In the genomic region with DNA sequence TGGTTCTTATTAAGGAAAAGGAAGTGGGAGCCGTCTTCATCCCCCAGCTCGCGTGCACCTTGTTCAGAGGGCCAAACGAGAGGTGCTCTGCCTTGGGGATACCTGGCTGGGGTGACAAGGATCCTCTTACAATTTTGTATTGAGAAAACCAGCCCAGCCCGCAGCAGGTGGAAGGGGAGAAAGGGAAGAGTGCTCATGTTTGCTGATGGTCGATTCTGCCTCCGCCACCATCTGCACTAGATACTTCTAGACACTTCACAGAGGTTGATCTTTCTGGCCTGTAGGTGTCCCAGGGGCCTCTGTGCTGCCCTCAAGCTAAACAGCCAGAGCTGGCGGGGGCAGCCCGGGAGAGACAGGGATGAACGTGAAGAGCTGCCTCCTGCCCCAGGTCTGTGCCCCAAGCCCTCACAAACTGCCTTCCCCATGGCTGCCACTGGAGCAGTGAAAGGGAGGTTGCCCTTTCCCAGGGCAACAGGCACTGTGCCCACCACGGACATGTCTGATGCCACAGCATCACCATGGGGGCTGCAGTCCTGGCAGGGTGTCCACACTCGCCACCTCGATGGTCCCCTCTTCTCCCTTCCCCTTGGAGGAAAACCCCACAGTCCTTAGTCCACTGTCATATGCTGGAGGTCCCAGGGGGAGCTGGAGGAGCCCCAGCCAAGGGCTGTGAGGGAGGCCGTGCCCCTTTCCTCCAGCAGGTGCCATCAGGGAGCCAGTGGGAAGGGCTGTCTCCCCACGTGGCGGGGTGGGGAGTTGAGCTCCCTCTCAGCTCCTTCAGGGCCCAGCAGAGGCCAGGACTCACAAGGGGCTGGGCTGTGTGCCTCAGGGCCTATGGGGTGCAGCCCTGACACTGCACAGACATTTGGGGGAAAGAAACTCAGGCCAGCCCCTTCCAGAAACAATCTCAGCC, we compare ENCODE assay signal across 10 cellular contexts. TPM values are rescaled to one million over a fixed set of nuclear protein-coding genes. Genes with fewer than 3 reads are reported as not detected.
DNase-seq lines count a peak whose midpoint lies in the region; ATAC-seq, FAIRE-seq and TF ChIP-seq lines count a peak whose summit lies in the region.
"Had no signal": no experiment of that assay in that cellular context is flagged by ENCODE, and none has a peak within 500 bp of the region (broad histone marks: within the 10 kb centered on the region; RNA-seq: fewer than 3 reads in every experiment).

No MANE protein-coding gene starts in this region.

- intact Hi-C loops in MCF 10A (cut with micrococcal nuclease) (no loop called here), mammary epithelial cell (cut with micrococcal nuclease) (no loop called here), PC-3 (cut with micrococcal nuclease) (loop anchor here (5.0 kb wide), 1 partner anchor 191 kb away; no protein-coding TSS in a partner anchor), endothelial cell of umbilical vein (cut with micrococcal nuclease) (no loop called here), left colon (cut with DNase I, micrococcal nuclease) (loop anchor here in 1 of 2 donors (10.0 kb wide), 1 partner anchor 188 kb away; no protein-coding TSS in a partner anchor)

- DNase-seq in MCF 10A (ENCODE audit: unreplicated experiment) (peak; percentile 16), mammary epithelial cell (no peak), PC-3 (peak; percentile 29), endothelial cell of umbilical vein (ENCODE audit: low read depth, low spot score) (no peak), type B pancreatic cell (ENCODE audit: extremely low spot score, unreplicated experiment) (no peak), left colon (no peak), NCI-H128 (lab: John Stamatoyannopoulos, UW; ENCODE audit: unreplicated experiment) (no peak), NCI-H2081 treated with DMSO at 0.1 percent for 48 hours (lab: John Stamatoyannopoulos, UW) (no peak)
- DNase-seq: T1000 had no signal

- H3K4me3 ChIP-seq in mammary epithelial cell (replicated peaks in 1 of 3; ENCODE audit: insufficient read depth in 1 of 3, low read depth in 2 of 3, low read length in 3 of 3) (no peak overlapping the region), PC-3 (ENCODE audit: low read length) (no peak overlapping the region), endothelial cell of umbilical vein (replicated peaks in 1 of 3; ENCODE audit: insufficient read depth in 1 of 3, low read depth in 1 of 3, low read length in 3 of 3) (no peak overlapping the region)

- H3K36me3 Mint-ChIP-seq in MCF 10A (ENCODE audit: insufficient read depth, unreplicated experiment) (peaks cover 10% of the 10 kb centered on the region), type B pancreatic cell (no peaks in the 10 kb centered on the region)

- TF ChIP-seq POLR2A in endothelial cell of umbilical vein (IDR thresholded peaks at IDR 0.05; ENCODE audit: low read depth, low read length) = no peak

- POLR2A ChIA-PET in MCF 10A (lab: Yijun Ruan, JAX) (interaction anchor here (0.7 to 0.8 kb wide), 2 partner anchors 21 to 92 kb away, joined by 3 to 4 read pairs; no protein-coding TSS in a partner anchor), PC-3 (lab: Charles Lee; ENCODE audit: unreplicated experiment) (no interaction called here), endothelial cell of umbilical vein (lab: Charles Lee) (interaction anchor here (0.7 kb wide), 1 partner anchor 304 kb away, joined by 3 read pairs; no protein-coding TSS in a partner anchor)

- H3K27me3 Mint-ChIP-seq in MCF 10A (ENCODE audit: insufficient read depth, unreplicated experiment) (no peaks in the 10 kb centered on the region), type B pancreatic cell (no peaks in the 10 kb centered on the region)
- H3K27me3 Mint-ChIP-seq: naive thymus-derived CD8-positive, alpha-beta T cell had no signal

- peak; percentile 25 for TF ChIP-seq CTCF in MCF 10A (IDR thresholded peaks at IDR 0.05; ENCODE audit: unreplicated experiment)
- peak in 1 of 2 donors; percentile 27 for TF ChIP-seq CTCF in mammary epithelial cell (conservative IDR thresholded peaks at IDR 0.05 in 1 of 2, IDR thresholded peaks at IDR 0.05 in 1 of 2; ENCODE audit: extremely low read depth in 1 of 2, insufficient read depth in 1 of 2, low read depth in 1 of 2, low read length in 2 of 2)
- peak; percentile 53 for TF ChIP-seq CTCF in PC-3 (conservative IDR thresholded peaks at IDR 0.05; ENCODE audit: low read depth, low read length)
- peak; percentile 21 to 32 for TF ChIP-seq CTCF in endothelial cell of umbilical vein (IDR thresholded peaks at IDR 0.05; ENCODE audit: extremely low read depth in 1 of 2, insufficient read depth in 1 of 2, low read depth in 1 of 2, low read length in 2 of 2)
- peak; percentile 54 for TF ChIP-seq CTCF in type B pancreatic cell (conservative IDR thresholded peaks at IDR 0.05)

- FAIRE-seq in endothelial cell of umbilical vein (lab: Jason Lieb, UNC) = no peak

- H3K79me2 ChIP-seq in mammary epithelial cell (ENCODE audit: insufficient read depth, low read length) (peaks cover 16% of the 10 kb centered on the region), PC-3 (ENCODE audit: low read length) (no peaks in the 10 kb centered on the region), endothelial cell of umbilical vein (ENCODE audit: control insufficient read depth, insufficient read depth, low read length) (no peaks in the 10 kb centered on the region)

- BruUV-seq in MCF 10A (replicated peaks; lab: Mats Ljungman, UMichigan) (no TSS peak), mammary epithelial cell (replicated peaks; lab: Mats Ljungman, UMichigan) (no TSS peak), PC-3 (replicated peaks; lab: Mats Ljungman, UMichigan) (no TSS peak), endothelial cell of umbilical vein (replicated peaks; lab: Mats Ljungman, UMichigan) (no TSS peak)

- H3K27me3 ChIP-seq in mammary epithelial cell (ENCODE audit: insufficient read depth, low read length) (no peaks in the 10 kb centered on the region), PC-3 (ENCODE audit: low read length) (no peaks in the 10 kb centered on the region), endothelial cell of umbilical vein (ENCODE audit: control insufficient read depth in 2 of 2, insufficient read depth in 2 of 2, low read length in 2 of 2) (no peaks in the 10 kb centered on the region)

- ATAC-seq in PC-3 (peak; percentile 50), left colon (no peak)
- ATAC-seq: naive thymus-derived CD8-positive, alpha-beta T cell had no signal

- no peaks in the 10 kb centered on the region for H3K9me3 Mint-ChIP-seq in MCF 10A (ENCODE audit: unreplicated experiment)
- no peaks in the 10 kb centered on the region for H3K9me3 Mint-ChIP-seq in type B pancreatic cell
- H3K9me3 Mint-ChIP-seq: naive thymus-derived CD8-positive, alpha-beta T cell had no signal

- H4K20me1 ChIP-seq in mammary epithelial cell (ENCODE audit: insufficient read depth, low read length) (no peaks in the 10 kb centered on the region), PC-3 (ENCODE audit: low read length) (no peaks in the 10 kb centered on the region), endothelial cell of umbilical vein (replicated peaks; ENCODE audit: control insufficient read depth, extremely low read depth, insufficient read depth, low read length) (no peaks in the 10 kb centered on the region)

- H3K9me1 ChIP-seq in endothelial cell of umbilical vein (replicated peaks; ENCODE audit: control insufficient read depth, extremely low read depth, insufficient read depth, low read length) = no peaks in the 10 kb centered on the region

- H2AFZ ChIP-seq in mammary epithelial cell (ENCODE audit: low read depth, low read length) (no peak overlapping the region), PC-3 (ENCODE audit: low read length) (no peak overlapping the region), endothelial cell of umbilical vein (ENCODE audit: low read depth, low read length) (no peak overlapping the region)

- peaks cover 12% of the 10 kb centered on the region for H3K36me3 ChIP-seq in mammary epithelial cell (ENCODE audit: insufficient read depth, low read length)
- H3K36me3 ChIP-seq in PC-3 (ENCODE audit: low read depth, low read length) = peaks cover 32% of the 10 kb centered on the region; the same call in 1 of the 2 replicates
- H3K36me3 ChIP-seq in endothelial cell of umbilical vein (ENCODE audit: control insufficient read depth in 2 of 2, extremely low read depth in 1 of 2, insufficient read depth in 2 of 2, low read length in 2 of 2) = peaks cover 16 to 30% of the 10 kb centered on the region in 2 experiments

- CTCF ChIA-PET in MCF 10A (lab: Yijun Ruan, JAX) (interaction anchor here (0.7 to 1.5 kb wide), 5 partner anchors 10 to 210 kb away, joined by 3 to 5 read pairs (median 3); no protein-coding TSS in a partner anchor), mammary epithelial cell (lab: Charles Lee; ENCODE audit: low non-redundant PET) (interaction anchor here (0.5 to 0.6 kb wide), 2 partner anchors 38 to 64 kb away, joined by 3 to 4 read pairs; no protein-coding TSS in a partner anchor), PC-3 (lab: Charles Lee) (interaction anchor here (0.8 to 1.5 kb wide), 3 partner anchors 37 to 52 kb away, joined by 3 to 7 read pairs (median 4); partner anchors contain the start of gene TRAPPC3), endothelial cell of umbilical vein (lab: Charles Lee) (interaction anchor here (0.6 to 13.8 kb wide), 14 partner anchors 8 to 354 kb away, joined by 3 to 233 read pairs (median 3); partner anchors contain the start of genes OSCP1 and TRAPPC3)

- H3K4me1 ChIP-seq in mammary epithelial cell (ENCODE audit: insufficient read depth, low read length) (peaks cover 4% of the 10 kb centered on the region), PC-3 (ENCODE audit: insufficient read depth, low read length) (no peaks in the 10 kb centered on the region), endothelial cell of umbilical vein (ENCODE audit: control insufficient read depth, extremely low read depth, insufficient read depth, low read length) (no peaks in the 10 kb centered on the region)

- H3K4me1 Mint-ChIP-seq in MCF 10A (ENCODE audit: insufficient read depth, unreplicated experiment) = no peaks in the 10 kb centered on the region
- H3K4me1 Mint-ChIP-seq in type B pancreatic cell (ENCODE audit: unreplicated experiment) = peaks cover 5% of the 10 kb centered on the region

- in situ Hi-C loops in mammary epithelial cell (cut with MboI; ENCODE audit: low sequenced_read_pairs in 2 of 2) = loop anchor here in 1 of 2 donors (10.0 kb wide), 1 partner anchor 88 kb away; no protein-coding TSS in a partner anchor

- dilution Hi-C loops in mammary epithelial cell (cut with HindIII; ENCODE audit: low sequenced_read_pairs) (no loop called here), endothelial cell of umbilical vein (cut with MboI; ENCODE audit: extremely low pct_ligation_motif_present, low sequenced_read_pairs) (no loop called here)

- H3K9me2 ChIP-seq in PC-3 (replicated peaks; ENCODE audit: low read length) = no peaks in the 10 kb centered on the region

- H3K4me3 Mint-ChIP-seq in MCF 10A (ENCODE audit: unreplicated experiment) (no peak overlapping the region), type B pancreatic cell (no peak overlapping the region)
- H3K4me3 Mint-ChIP-seq: naive thymus-derived CD8-positive, alpha-beta T cell had no signal

- H3K27ac Mint-ChIP-seq in MCF 10A (ENCODE audit: low read depth, unreplicated experiment) = no peak overlapping the region
- H3K27ac Mint-ChIP-seq in type B pancreatic cell = no peak overlapping the region

- 82% methylated on average over 16 of the region's 16 CpGs for WGBS in mammary epithelial cell (ENCODE audit: low coverage, missing lambda C conversion rate)

- H3K27ac ChIP-seq in mammary epithelial cell (ENCODE audit: insufficient read depth, low read depth, low read length) (no peak overlapping the region), PC-3 (ENCODE audit: low read length) (no peak overlapping the region), endothelial cell of umbilical vein (ENCODE audit: insufficient read depth, low read depth, low read length) (no peak overlapping the region)

- H3K4me2 ChIP-seq in mammary epithelial cell (ENCODE audit: insufficient read depth, low read depth, low read length) (no peak overlapping the region), PC-3 (ENCODE audit: low read length) (no peak overlapping the region), endothelial cell of umbilical vein (ENCODE audit: insufficient read depth, low read length) (no peak overlapping the region)

- H3F3A ChIP-seq in PC-3 (ENCODE audit: low read length, unreplicated experiment) = no peaks in the 10 kb centered on the region

- H3K9ac ChIP-seq in mammary epithelial cell (ENCODE audit: insufficient read depth, low read length) (no peak overlapping the region), PC-3 (ENCODE audit: low read length) (no peak overlapping the region), endothelial cell of umbilical vein (replicated peaks; ENCODE audit: extremely low read depth, insufficient read depth, low read length) (no peak overlapping the region)

- no peaks in the 10 kb centered on the region for H3K9me3 ChIP-seq in mammary epithelial cell (replicated peaks; ENCODE audit: insufficient read depth, low read length)
- H3K9me3 ChIP-seq in PC-3 (ENCODE audit: low read length) = no peaks in the 10 kb centered on the region
- no peaks in the 10 kb centered on the region for H3K9me3 ChIP-seq in endothelial cell of umbilical vein (replicated peaks; ENCODE audit: control insufficient read depth, insufficient read depth, low read length)

RNA-seq across cellular contexts. Expression of gene ADPRS, which starts 8.1 kb away (rescaled TPM):
- total RNA-seq in MCF 10A (2022) (24.8 and 26.4 TPM in 2 replicates), mammary epithelial cell (10 to 100 TPM; 33.7 to 34.3 TPM), PC-3 (2014; rRNA removed) (75.9 and 83.0 TPM in 2 replicates), endothelial cell of umbilical vein (32.9 and 33.9 TPM in 2 replicates), type B pancreatic cell (ENCODE audit: low replicate concordance) (29.5 and 31.9 TPM in 2 replicates), left colon (10 to 100 TPM; 22.2 to 22.3 TPM)
- polyA plus RNA-seq in mammary epithelial cell (50.7 TPM), endothelial cell of umbilical vein (48.1 and 52.8 TPM in 2 replicates)
- polyA minus RNA-seq in mammary epithelial cell (8.3 TPM), endothelial cell of umbilical vein (23.3 and 27.1 TPM in 2 replicates)
- 41.5 and 41.6 TPM in 2 replicates for polyA plus RNA-seq in endothelial cell of umbilical vein (2011; cell fraction: cytosol; rRNA removed)
- 21.3 and 23.2 TPM in 2 replicates for polyA plus RNA-seq in endothelial cell of umbilical vein (2011; cell fraction: nucleus; rRNA removed)
- polyA plus RNA-seq in endothelial cell of umbilical vein (2012) = 23.1 and 23.9 TPM in 2 replicates
- polyA minus RNA-seq in endothelial cell of umbilical vein (2011; cell fraction: cytosol; rRNA and poly(A)+ RNA removed) = 14.5 TPM
- polyA minus RNA-seq in endothelial cell of umbilical vein (2011; cell fraction: nucleus; rRNA and poly(A)+ RNA removed) = 6.2 and 6.6 TPM in 2 replicates

RNA-seq across cellular contexts. Expression of gene TEKT2, which starts 12.9 kb away (rescaled TPM):
- not detected in 2 replicates for total RNA-seq in MCF 10A (2022)
- not detected for total RNA-seq in mammary epithelial cell
- polyA plus RNA-seq in mammary epithelial cell = not detected
- not detected for polyA minus RNA-seq in mammary epithelial cell
- total RNA-seq in PC-3 (2014; rRNA removed) = not detected in 2 replicates
- 0.38 and 0.90 TPM in 2 replicates for total RNA-seq in endothelial cell of umbilical vein
- polyA plus RNA-seq in endothelial cell of umbilical vein = 0.61 and 0.62 TPM in 2 replicates
- 0.14 and 0.23 TPM in 2 replicates for polyA plus RNA-seq in endothelial cell of umbilical vein (2011; cell fraction: cytosol; rRNA removed)
- 1.7 and 3.5 TPM in 2 replicates for polyA plus RNA-seq in endothelial cell of umbilical vein (2011; cell fraction: nucleus; rRNA removed)
- 0.15 and 0.27 TPM in 2 replicates for polyA plus RNA-seq in endothelial cell of umbilical vein (2012)
- polyA minus RNA-seq in endothelial cell of umbilical vein = 0.30 and 0.46 TPM in 2 replicates
- not detected for polyA minus RNA-seq in endothelial cell of umbilical vein (2011; cell fraction: cytosol; rRNA and poly(A)+ RNA removed)
- polyA minus RNA-seq in endothelial cell of umbilical vein (2011; cell fraction: nucleus; rRNA and poly(A)+ RNA removed) = 0.34 and 0.82 TPM in 2 replicates
- 2.1 and 9.6 TPM in 2 replicates for total RNA-seq in type B pancreatic cell (ENCODE audit: low replicate concordance)
- not detected for total RNA-seq in left colon
- total RNA-seq: naive thymus-derived CD8-positive, alpha-beta T cell had no signal
- polyA plus RNA-seq: naive thymus-derived CD8-positive, alpha-beta T cell had no signal

RNA-seq across cellular contexts. Expression of gene COL8A2, which starts 28.3 kb away (rescaled TPM):
- total RNA-seq in MCF 10A (2022) = not detected in 2 replicates
- 10 to 100 TPM in 1 of 2 donors, under 1 TPM in 1; 0.94 to 13.3 TPM for total RNA-seq in mammary epithelial cell
- polyA plus RNA-seq in mammary epithelial cell = 0.28 TPM
- not detected for polyA minus RNA-seq in mammary epithelial cell
- 0.26 and 0.58 TPM in 2 replicates for total RNA-seq in PC-3 (2014; rRNA removed)
- total RNA-seq in endothelial cell of umbilical vein = 0.78 and 1.3 TPM in 2 replicates
- 1.2 and 1.6 TPM in 2 replicates for polyA plus RNA-seq in endothelial cell of umbilical vein
- 0.83 and 0.97 TPM in 2 replicates for polyA plus RNA-seq in endothelial cell of umbilical vein (2011; cell fraction: cytosol; rRNA removed)
- polyA plus RNA-seq in endothelial cell of umbilical vein (2011; cell fraction: nucleus; rRNA removed) = 0.75 and 0.77 TPM in 2 replicates
- 1.4 and 2.9 TPM in 2 replicates for polyA plus RNA-seq in endothelial cell of umbilical vein (2012)
- polyA minus RNA-seq in endothelial cell of umbilical vein = 0.73 and 1.1 TPM in 2 replicates
- not detected for polyA minus RNA-seq in endothelial cell of umbilical vein (2011; cell fraction: cytosol; rRNA and poly(A)+ RNA removed)
- polyA minus RNA-seq in endothelial cell of umbilical vein (2011; cell fraction: nucleus; rRNA and poly(A)+ RNA removed) = 0.19 TPM in 2 replicates
- 0.14 and 2.5 TPM in 2 replicates for total RNA-seq in type B pancreatic cell (ENCODE audit: low replicate concordance)
- total RNA-seq in left colon = 1 to 10 TPM in 1 of 2 donors, under 1 TPM in 1; 0.55 to 1.8 TPM

RNA-seq across cellular contexts. Expression of gene TRAPPC3, which starts 52.5 kb away (rescaled TPM):
- total RNA-seq in MCF 10A (2022) (72.8 and 75.5 TPM in 2 replicates), mammary epithelial cell (10 to 100 TPM; 73.2 to 96.5 TPM), PC-3 (2014; rRNA removed) (119 and 236 TPM in 2 replicates), endothelial cell of umbilical vein (87.7 and 93.4 TPM in 2 replicates), type B pancreatic cell (ENCODE audit: low replicate concordance) (63.4 and 75.6 TPM in 2 replicates), left colon (10 to 100 TPM; 62.4 to 63.0 TPM)
- polyA plus RNA-seq in mammary epithelial cell (107 TPM), endothelial cell of umbilical vein (89.3 and 125 TPM in 2 replicates)
- polyA minus RNA-seq in mammary epithelial cell (41.7 TPM), endothelial cell of umbilical vein (39.8 and 43.5 TPM in 2 replicates)
- 108 and 132 TPM in 2 replicates for polyA plus RNA-seq in endothelial cell of umbilical vein (2011; cell fraction: cytosol; rRNA removed)
- 63.6 and 73.8 TPM in 2 replicates for polyA plus RNA-seq in endothelial cell of umbilical vein (2011; cell fraction: nucleus; rRNA removed)
- polyA plus RNA-seq in endothelial cell of umbilical vein (2012) = 92.2 and 107 TPM in 2 replicates
- polyA minus RNA-seq in endothelial cell of umbilical vein (2011; cell fraction: cytosol; rRNA and poly(A)+ RNA removed) = 44.3 TPM
- 13.5 and 18.9 TPM in 2 replicates for polyA minus RNA-seq in endothelial cell of umbilical vein (2011; cell fraction: nucleus; rRNA and poly(A)+ RNA removed)

RNA-seq across cellular contexts. Expression of gene MAP7D1, which starts 59.2 kb away (rescaled TPM):
- 131 and 170 TPM in 2 replicates for total RNA-seq in MCF 10A (2022)
- total RNA-seq in mammary epithelial cell = 100 to 1,000 TPM in 1 of 2 donors, 10 to 100 TPM in 1; 99.4 to 331 TPM
- 129 TPM for polyA plus RNA-seq in mammary epithelial cell
- polyA minus RNA-seq in mammary epithelial cell = 116 TPM
- total RNA-seq in PC-3 (2014; rRNA removed) = 113 and 160 TPM in 2 replicates
- 193 and 199 TPM in 2 replicates for total RNA-seq in endothelial cell of umbilical vein
- polyA plus RNA-seq in endothelial cell of umbilical vein = 69.7 and 72.8 TPM in 2 replicates
- polyA plus RNA-seq in endothelial cell of umbilical vein (2011; cell fraction: cytosol; rRNA removed) = 83.1 and 87.7 TPM in 2 replicates
- polyA plus RNA-seq in endothelial cell of umbilical vein (2011; cell fraction: nucleus; rRNA removed) = 96.6 and 103 TPM in 2 replicates
- 92.9 and 99.3 TPM in 2 replicates for polyA plus RNA-seq in endothelial cell of umbilical vein (2012)
- polyA minus RNA-seq in endothelial cell of umbilical vein = 30.7 and 35.9 TPM in 2 replicates
- 29.4 TPM for polyA minus RNA-seq in endothelial cell of umbilical vein (2011; cell fraction: cytosol; rRNA and poly(A)+ RNA removed)
- polyA minus RNA-seq in endothelial cell of umbilical vein (2011; cell fraction: nucleus; rRNA and poly(A)+ RNA removed) = 23.7 and 46.5 TPM in 2 replicates
- total RNA-seq in type B pancreatic cell (ENCODE audit: low replicate concordance) = 94.5 and 112 TPM in 2 replicates
- total RNA-seq in left colon = 10 to 100 TPM; 38.3 to 62.5 TPM

Comparison
In these comparisons a context has a peak if more than half of its experiments do, and no peak if none do; other contexts are left out.
1. DNase-seq: peak in MCF 10A (single experiment) and PC-3 (single experiment); none in mammary epithelial cell (single experiment), endothelial cell of umbilical vein (single experiment), type B pancreatic cell (single experiment), left colon (0 of 2), NCI-H128 (single experiment) and NCI-H2081 treated with DMSO at 0.1 percent for 48 hours (single experiment).